In the genomic region with DNA sequence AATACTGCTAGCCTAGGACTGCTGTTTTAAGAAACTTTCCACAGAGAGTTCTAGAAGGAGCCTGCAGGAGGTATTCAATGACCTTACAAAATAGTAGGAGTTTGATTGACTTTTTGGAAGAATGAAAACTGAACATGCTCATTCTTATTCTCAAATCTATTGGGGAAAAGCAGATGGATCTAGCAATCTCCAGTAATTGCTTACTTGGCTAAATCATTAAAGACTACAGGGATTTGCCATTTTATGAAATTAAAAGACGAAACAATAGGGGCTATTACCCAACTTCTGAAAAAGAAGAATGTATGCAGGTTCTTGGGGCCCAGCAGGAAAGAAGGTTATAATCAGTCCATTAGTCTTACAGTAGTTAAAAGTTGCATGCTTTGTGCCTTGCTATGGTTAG, we compare ENCODE assay signal across 9 cellular contexts. TPM values are rescaled to one million over a fixed set of nuclear protein-coding genes. Genes with fewer than 3 reads are reported as not detected.
"Had no signal": no experiment of that assay in that cellular context is flagged by ENCODE, and none has a peak within 500 bp of the region (broad histone marks: within the 10 kb centered on the region; RNA-seq: fewer than 3 reads in every experiment).

No MANE protein-coding gene starts in this region.

- H3K4me3 ChIP-seq: GM12878 had no signal

- DNase-seq: GDM1, GF-D8 had no signal

- ATAC-seq: GM12878 had no signal

- FAIRE-seq: G401.6, GM12878, GM12891, GM12892, GM18507, GM19239 had no signal

RNA-seq across cellular contexts. Expression of gene PEX5L, which starts 29.9 kb away (rescaled TPM):
- total RNA-seq: G401 had no signal
